9 cellular contexts compared by ENCODE assay signal in the genomic region with DNA sequence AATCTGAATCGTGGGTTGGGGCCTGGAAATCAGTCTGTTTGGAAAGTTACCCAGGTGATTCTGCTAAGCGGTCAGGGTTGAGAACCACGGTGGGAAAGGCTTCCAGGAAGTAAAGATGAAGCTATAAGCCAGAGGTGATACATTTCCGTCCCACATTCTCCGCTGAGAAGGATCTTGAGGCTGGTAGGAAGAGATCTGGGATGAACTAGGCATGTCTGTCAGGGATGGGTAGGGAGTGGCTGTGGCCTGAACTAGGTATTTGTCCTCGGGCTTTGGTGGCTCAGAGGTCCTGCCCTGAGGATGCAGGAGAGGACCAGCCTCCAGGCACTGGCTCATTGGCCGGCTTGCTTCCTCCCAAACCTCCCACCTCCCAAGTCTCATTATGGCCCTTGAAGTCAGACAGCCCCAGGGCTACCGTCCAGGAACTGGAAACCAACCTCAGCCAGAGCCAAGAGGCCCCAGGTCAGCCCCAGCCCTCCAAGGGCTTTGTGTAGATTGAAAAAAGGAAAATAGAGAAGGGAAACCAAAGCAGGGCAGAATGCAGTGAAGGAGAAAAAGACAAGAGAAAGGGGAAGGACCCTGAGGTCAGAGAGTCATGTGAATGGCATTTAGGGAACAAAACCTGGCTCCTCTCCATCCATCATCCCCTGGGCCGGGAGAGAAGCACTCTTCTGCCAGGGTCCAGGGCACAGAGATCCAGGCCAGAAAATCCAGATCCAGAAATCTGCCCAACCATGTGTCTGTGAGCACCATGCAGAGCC.
DNase-seq lines count a peak whose midpoint lies in the region; ATAC-seq and TF ChIP-seq lines count a peak whose summit lies in the region.
"Had no signal": no experiment of that assay in that cellular context is flagged by ENCODE, and none has a peak within 500 bp of the region (broad histone marks: within the 10 kb centered on the region; RNA-seq: fewer than 3 reads in every experiment).

No MANE protein-coding gene starts in this region.

- H3K4me2 ChIP-seq in BLaER1 treated with 17β-estradiol and CSF1 and Interleukin-3, amounts not matched to agents 10 nM and 100 nM, result peak overlapping the region; percentile 79 to 98 (median 92)

- H3K36me3 Mint-ChIP-seq in chondrocyte (ENCODE audit: low read depth), result no peaks in the 10 kb centered on the region
- H3K36me3 Mint-ChIP-seq in activated CD4-positive, alpha-beta memory T cell treated with anti-CD3 and anti-CD28 coated beads, Interleukin-2, amount 10 ng/mL, durations not matched to agents 7 days and 5 days (ENCODE audit: low read depth), result peaks cover 3% of the 10 kb centered on the region

- H3K9ac ChIP-seq in BLaER1 treated with 17β-estradiol and CSF1 and Interleukin-3, amounts not matched to agents 10 nM and 100 nM, result peak overlapping the region; percentile 62 to 86 (median 80)

- POLR2A ChIA-PET in activated CD4-positive, alpha-beta memory T cell treated with anti-CD3 and anti-CD28 coated beads, Interleukin-2, amount 10 ng/mL, durations not matched to agents 7 days and 5 days (lab: Charles Lee), result no interaction called here

- no peak overlapping the region for H3K4me3 Mint-ChIP-seq in chondrocyte (ENCODE audit: unreplicated experiment)
- H3K4me3 Mint-ChIP-seq in activated CD4-positive, alpha-beta memory T cell treated with anti-CD3 and anti-CD28 coated beads, Interleukin-2, amount 10 ng/mL, durations not matched to agents 7 days and 5 days, result no peak overlapping the region

- no peak for ATAC-seq in HG02981 (IDR thresholded peaks at IDR 0.05; ENCODE audit: unreplicated experiment)

- H3K4me1 Mint-ChIP-seq in chondrocyte (ENCODE audit: low read depth), result peaks cover 68% of the 10 kb centered on the region
- no peaks in the 10 kb centered on the region for H3K4me1 Mint-ChIP-seq in activated CD4-positive, alpha-beta memory T cell treated with anti-CD3 and anti-CD28 coated beads, Interleukin-2, amount 10 ng/mL, durations not matched to agents 7 days and 5 days

- DNase-seq in KBM-7 (peak; percentile 74), chondrocyte (ENCODE audit: low spot score) (no peak), myocyte (ENCODE audit: low read depth) (peak; percentile 32), dedifferentiated amniotic fluid mesenchymal stem cell (ENCODE audit: extremely low spot score) (no peak)
- no peak for DNase-seq in activated CD4-positive, alpha-beta T cell treated with anti-CD3 and anti-CD28 coated beads for 1 hour
- DNase-seq in activated CD4-positive, alpha-beta memory T cell treated with anti-CD3 and anti-CD28 coated beads, Interleukin-2, amount 10 ng/mL, durations not matched to agents 7 days and 5 days, result no peak
- DNase-seq: effector memory CD4-positive, alpha-beta T cell had no signal

- in situ Hi-C loops in KBM-7 (cut with MboI; ENCODE audit: low pct_unique_long_range_greater_than_20kb, low sequenced_read_pairs), result loop anchor here (25.0 kb wide), 1 partner anchor 380 kb away; no protein-coding TSS in a partner anchor

- no peaks in the 10 kb centered on the region for H3K27me3 Mint-ChIP-seq in chondrocyte (ENCODE audit: low read depth)
- no peaks in the 10 kb centered on the region for H3K27me3 Mint-ChIP-seq in activated CD4-positive, alpha-beta memory T cell treated with anti-CD3 and anti-CD28 coated beads, Interleukin-2, amount 10 ng/mL, durations not matched to agents 7 days and 5 days

- peak overlapping the region in 6 of 10 experiments; percentile 14 to 48 (median 21); a peak in 9 of 20 replicates for H3K4me3 ChIP-seq in BLaER1 treated with 17β-estradiol and CSF1 and Interleukin-3, amounts not matched to agents 10 nM and 100 nM

- H3K27ac Mint-ChIP-seq in chondrocyte (ENCODE audit: unreplicated experiment), result peak overlapping the region; percentile 38
- H3K27ac Mint-ChIP-seq in activated CD4-positive, alpha-beta memory T cell treated with anti-CD3 and anti-CD28 coated beads, Interleukin-2, amount 10 ng/mL, durations not matched to agents 7 days and 5 days, result no peak overlapping the region

- no peaks in the 10 kb centered on the region for H3K36me3 ChIP-seq in BLaER1 treated with 17β-estradiol and CSF1 and Interleukin-3, amounts not matched to agents 10 nM and 100 nM

- no peak for TF ChIP-seq CTCF in chondrocyte (IDR thresholded peaks at IDR 0.05)

- H3K27me3 ChIP-seq in BLaER1 treated with 17β-estradiol and CSF1 and Interleukin-3, amounts not matched to agents 10 nM and 100 nM, result no peaks in the 10 kb centered on the region

- H3K27ac ChIP-seq in BLaER1 treated with 17β-estradiol and CSF1 and Interleukin-3, amounts not matched to agents 10 nM and 100 nM, result peak overlapping the region; percentile 77 to 98 (median 94)

- peaks cover 3% of the 10 kb centered on the region for H3K9me3 Mint-ChIP-seq in chondrocyte (ENCODE audit: low read depth)
- H3K9me3 Mint-ChIP-seq in activated CD4-positive, alpha-beta memory T cell treated with anti-CD3 and anti-CD28 coated beads, Interleukin-2, amount 10 ng/mL, durations not matched to agents 7 days and 5 days, result peaks cover 2% of the 10 kb centered on the region

- CTCF ChIA-PET in activated CD4-positive, alpha-beta memory T cell treated with anti-CD3 and anti-CD28 coated beads, Interleukin-2, amount 10 ng/mL, durations not matched to agents 7 days and 5 days (lab: Charles Lee), result no interaction called here

- no peaks in the 10 kb centered on the region for H4K20me1 ChIP-seq in BLaER1 treated with 17β-estradiol and CSF1 and Interleukin-3, amounts not matched to agents 10 nM and 100 nM

- H3K4me1 ChIP-seq in BLaER1 treated with 17β-estradiol and CSF1 and Interleukin-3, amounts not matched to agents 10 nM and 100 nM, result peaks cover 78 to 99% (median 92%) of the 10 kb centered on the region in 10 experiments

- peaks cover 0 to 7% (median 0%) of the 10 kb centered on the region in 11 experiments; a peak in 3 of 22 replicates for H3K9me3 ChIP-seq in BLaER1 treated with 17β-estradiol and CSF1 and Interleukin-3, amounts not matched to agents 10 nM and 100 nM (replicated peaks in 1 of 11)

Comparison
In these comparisons a context has a peak if more than half of its experiments do, and no peak if none do; other contexts are left out.
1. DNase-seq: peak in KBM-7 (single experiment) and myocyte (single experiment); none in chondrocyte (single experiment), dedifferentiated amniotic fluid mesenchymal stem cell (single experiment), activated CD4-positive, alpha-beta T cell treated with anti-CD3 and anti-CD28 coated beads for 1 hour (single experiment) and activated CD4-positive, alpha-beta memory T cell treated with anti-CD3 and anti-CD28 coated beads, Interleukin-2, amount 10 ng/mL, durations not matched to agents 7 days and 5 days (single experiment).